ENCODE assay signal across 32 cellular contexts in the genomic region with DNA sequence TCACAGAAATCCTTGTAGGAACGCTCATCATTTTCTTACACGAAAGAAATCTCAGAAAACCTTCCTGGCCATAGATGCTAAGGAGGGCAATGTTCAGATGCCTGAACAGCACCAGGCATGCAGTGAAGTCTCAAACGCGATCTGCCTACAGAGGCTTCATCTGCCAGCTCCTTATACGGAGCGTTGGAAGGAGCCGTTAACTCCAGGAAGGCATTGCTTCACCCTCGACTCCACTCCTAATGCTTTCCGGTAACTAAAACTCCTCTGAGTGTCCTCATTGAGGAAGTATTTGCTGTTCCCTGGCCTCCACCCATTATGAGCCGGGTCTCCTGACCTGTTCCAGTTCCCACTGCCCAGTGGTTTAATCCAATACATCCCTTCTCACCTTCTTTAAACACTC.
"Had no signal": no experiment of that assay in that cellular context is flagged by ENCODE, and none has a peak within 500 bp of the region (broad histone marks: within the 10 kb centered on the region; RNA-seq: fewer than 3 reads in every experiment).

No MANE protein-coding gene starts in this region.

- H3K4me2 ChIP-seq: hepatocyte had no signal

- H3K79me2 ChIP-seq: hepatocyte had no signal

- H3K27me3 Mint-ChIP-seq: activated CD4-positive, alpha-beta memory T cell treated with anti-CD3 and anti-CD28 coated beads, Interleukin-2, amount 10 ng/mL, durations not matched to agents 7 days and 5 days; activated CD4-positive, alpha-beta T cell treated with anti-CD3 and anti-CD28 coated beads, Interleukin-2, amount 10 ng/mL, durations not matched to agents 7 days and 5 days; activated naive CD4-positive, alpha-beta T cell treated with anti-CD3 and anti-CD28 coated beads, Interleukin-2, amount 50 U/mL, for 24 hours; activated naive CD8-positive, alpha-beta T cell treated with anti-CD3 and anti-CD28 coated beads, Interleukin-2, amount 50 U/mL, for 24 hours; activated T-cell treated with anti-CD3 and anti-CD28 coated beads, Interleukin-2, amount 50 U/mL, for 24 hours; activated T-helper 17 cell treated with anti-CD3 and anti-CD28 coated beads, Interleukin-2, amount 50 U/mL, for 72 hours; stimulated activated memory B cell treated with anti-CD40 and anti-IgM and Interleukin-4, amounts not matched to agents 10 μg/mL and 1 μg/mL and 100 μg/mL, for 72 hours had no signal

- H3K9me3 Mint-ChIP-seq: activated naive CD4-positive, alpha-beta T cell treated with anti-CD3 and anti-CD28 coated beads, Interleukin-2, amount 50 U/mL, for 24 hours; WTC11 had no signal

- H3K4me1 Mint-ChIP-seq: activated CD4-positive, alpha-beta memory T cell treated with anti-CD3 and anti-CD28 coated beads, Interleukin-2, amount 10 ng/mL, durations not matched to agents 7 days and 5 days; activated CD4-positive, alpha-beta T cell treated with anti-CD3 and anti-CD28 coated beads, Interleukin-2, amount 10 ng/mL, durations not matched to agents 7 days and 5 days; activated naive CD8-positive, alpha-beta T cell treated with anti-CD3 and anti-CD28 coated beads, Interleukin-2, amount 50 U/mL, for 24 hours; activated T-helper 17 cell treated with anti-CD3 and anti-CD28 coated beads, Interleukin-2, amount 50 U/mL, for 72 hours; stimulated activated memory B cell treated with anti-CD40 and anti-IgM and Interleukin-4, amounts not matched to agents 10 μg/mL and 1 μg/mL and 100 μg/mL, for 72 hours had no signal

- H3K36me3 Mint-ChIP-seq: activated naive CD4-positive, alpha-beta T cell treated with anti-CD3 and anti-CD28 coated beads, Interleukin-2, amount 50 U/mL, for 24 hours; stimulated activated memory B cell treated with anti-CD40 and anti-IgM and Interleukin-4, amounts not matched to agents 10 μg/mL and 1 μg/mL and 100 μg/mL, for 72 hours; WTC11 had no signal

- H3K4me3 Mint-ChIP-seq: activated CD4-positive, alpha-beta memory T cell treated with anti-CD3 and anti-CD28 coated beads, Interleukin-2, amount 10 ng/mL, durations not matched to agents 7 days and 5 days; activated CD4-positive, alpha-beta T cell treated with anti-CD3 and anti-CD28 coated beads, Interleukin-2, amount 10 ng/mL, durations not matched to agents 7 days and 5 days; activated naive CD4-positive, alpha-beta T cell treated with anti-CD3 and anti-CD28 coated beads, Interleukin-2, amount 50 U/mL, for 24 hours; activated naive CD8-positive, alpha-beta T cell treated with anti-CD3 and anti-CD28 coated beads, Interleukin-2, amount 50 U/mL, for 24 hours; activated T-cell treated with anti-CD3 and anti-CD28 coated beads, Interleukin-2, amount 50 U/mL, for 24 hours; activated T-helper 17 cell treated with anti-CD3 and anti-CD28 coated beads, Interleukin-2, amount 50 U/mL, for 72 hours; mesothelial cell of epicardium; naive thymus-derived CD4-positive, alpha-beta T cell; stimulated activated memory B cell treated with anti-CD40 and anti-IgM and Interleukin-4, amounts not matched to agents 10 μg/mL and 1 μg/mL and 100 μg/mL, for 72 hours; WTC11 had no signal

- H3K27ac ChIP-seq: breast epithelium, gastrocnemius medialis, hepatocyte, ovary, sigmoid colon, suprapubic skin, tibial artery had no signal

- H3K36me3 ChIP-seq: breast epithelium, gastrocnemius medialis, ovary, sigmoid colon, suprapubic skin, tibial artery had no signal

- H2AFZ ChIP-seq: hepatocyte had no signal

- H3K27ac Mint-ChIP-seq: activated CD4-positive, alpha-beta memory T cell treated with anti-CD3 and anti-CD28 coated beads, Interleukin-2, amount 10 ng/mL, durations not matched to agents 7 days and 5 days; activated CD4-positive, alpha-beta T cell treated with anti-CD3 and anti-CD28 coated beads, Interleukin-2, amount 10 ng/mL, durations not matched to agents 7 days and 5 days; activated naive CD4-positive, alpha-beta T cell treated with anti-CD3 and anti-CD28 coated beads, Interleukin-2, amount 50 U/mL, for 24 hours; activated naive CD8-positive, alpha-beta T cell treated with anti-CD3 and anti-CD28 coated beads, Interleukin-2, amount 50 U/mL, for 24 hours; activated T-cell treated with anti-CD3 and anti-CD28 coated beads, Interleukin-2, amount 50 U/mL, for 24 hours; activated T-helper 17 cell treated with anti-CD3 and anti-CD28 coated beads, Interleukin-2, amount 50 U/mL, for 72 hours; mesothelial cell of epicardium; progenitor cell of endocrine pancreas; stimulated activated memory B cell treated with anti-CD40 and anti-IgM and Interleukin-4, amounts not matched to agents 10 μg/mL and 1 μg/mL and 100 μg/mL, for 72 hours; WTC11 had no signal

- H3K9me3 ChIP-seq: ovary, sigmoid colon, suprapubic skin, tibial artery had no signal

- DNase-seq: activated CD4-positive, alpha-beta memory T cell treated with anti-CD3 and anti-CD28 coated beads, Interleukin-2, amount 10 ng/mL, durations not matched to agents 7 days and 5 days; activated CD4-positive, alpha-beta T cell treated with anti-CD3 and anti-CD28 coated beads for 1 hour; activated CD4-positive, alpha-beta T cell treated with anti-CD3 and anti-CD28 coated beads, Interleukin-2, amount 10 ng/mL, durations not matched to agents 7 days and 5 days; activated CD8-positive, alpha-beta memory T cell treated with anti-CD3 and anti-CD28 coated beads, Interleukin-2, amount 50 U/mL, for 48 hours; activated gamma-delta T cell treated with Interleukin-2 at 50 U/mL for 16 hours; activated naive CD8-positive, alpha-beta T cell treated with anti-CD3 and anti-CD28 coated beads, Interleukin-2, amount 50 U/mL, for 24 hours; activated T-cell treated with anti-CD3 and anti-CD28 coated beads, Interleukin-2, amount 50 U/mL, for 24 hours; amygdala; central memory CD4-positive, alpha-beta T cell; dermis blood vessel endothelial cell; effector CD4-positive, alpha-beta T cell; gastrocnemius medialis; glutamatergic neuron; left cardiac atrium; left ventricle myocardium superior; naive thymus-derived CD4-positive, alpha-beta T cell; ovary; retina; sigmoid colon; small intestine; stimulated activated CD4-positive, alpha-beta T cell treated with anti-CD3 and anti-CD28 coated beads, Interleukin-4, amount 100 ng/mL, for 24 hours; T-helper 2 cell; tibial artery had no signal

- H3K4me3 ChIP-seq: breast epithelium, gastrocnemius medialis, hepatocyte, ovary, sigmoid colon, suprapubic skin, tibial artery had no signal

- H3K27me3 ChIP-seq: breast epithelium, gastrocnemius medialis, hepatocyte, ovary, sigmoid colon, suprapubic skin, tibial artery had no signal

- H3K4me1 ChIP-seq: breast epithelium, gastrocnemius medialis, sigmoid colon, tibial artery had no signal

- ATAC-seq: activated naive CD8-positive, alpha-beta T cell treated with anti-CD3 and anti-CD28 coated beads, Interleukin-2, amount 50 U/mL, for 24 hours; activated T-helper 17 cell treated with anti-CD3 and anti-CD28 coated beads, Interleukin-2, amount 50 U/mL, for 72 hours; gastrocnemius medialis; left cardiac atrium; left ventricle myocardium superior; naive thymus-derived CD4-positive, alpha-beta T cell; stimulated activated memory B cell treated with anti-CD40 and anti-IgM and Interleukin-4, amounts not matched to agents 10 μg/mL and 1 μg/mL and 100 μg/mL, for 72 hours; WTC11 had no signal
